Comparison of ENCODE assay signal across 14 cellular contexts in genomic region chr1:222898191-222898527, GRCh38.
DNase-seq lines count a peak whose midpoint lies in the region; ATAC-seq and TF ChIP-seq lines count a peak whose summit lies in the region.
"Had no signal": no experiment of that assay in that cellular context is flagged by ENCODE, and none has a peak within 500 bp of the region (broad histone marks: within the 10 kb centered on the region; RNA-seq: fewer than 3 reads in every experiment).

No MANE protein-coding gene starts in this region.

- DNase-seq in activated CD8-positive, alpha-beta memory T cell treated with anti-CD3 and anti-CD28 coated beads, Interleukin-2, amount 10 ng/mL, durations not matched to agents 7 days and 5 days: no peak
- DNase-seq in activated CD8-positive, alpha-beta memory T cell treated with anti-CD3 and anti-CD28 coated beads, Interleukin-2, amount 50 U/mL, for 48 hours: no peak
- DNase-seq in iris pigment epithelial cell (ENCODE audit: low read depth) (peak; percentile 28), SIG-M5 (lab: John Stamatoyannopoulos, UW) (no peak), HPDE6-E6E7 (ENCODE audit: extremely low spot score) (no peak)
- DNase-seq in stimulated activated naive B cell treated with anti-CD40 and anti-IgM and Interleukin-4, amounts not matched to agents 10 μg/mL and 1 μg/mL and 100 μg/mL, for 72 hours: no peak
- DNase-seq: activated effector memory CD4-positive, alpha-beta T cell treated with anti-CD3 and anti-CD28 coated beads, Interleukin-2, amount 50 U/mL, for 16 hours; effector CD8-positive, alpha-beta T cell; GDM1; NCI-H748 treated with DMSO at 0.1 percent for 48 hours; T1000 had no signal

- H3K27me3 Mint-ChIP-seq in activated CD8-positive, alpha-beta memory T cell treated with anti-CD3 and anti-CD28 coated beads, Interleukin-2, amount 10 ng/mL, durations not matched to agents 7 days and 5 days: no peaks in the 10 kb centered on the region
- H3K27me3 Mint-ChIP-seq in stimulated activated naive B cell treated with anti-CD40 and anti-IgM and Interleukin-4, amounts not matched to agents 10 μg/mL and 1 μg/mL and 100 μg/mL, for 72 hours: no peaks in the 10 kb centered on the region

- peaks cover 2% of the 10 kb centered on the region for H3K36me3 Mint-ChIP-seq in activated CD8-positive, alpha-beta memory T cell treated with anti-CD3 and anti-CD28 coated beads, Interleukin-2, amount 10 ng/mL, durations not matched to agents 7 days and 5 days
- H3K36me3 Mint-ChIP-seq in stimulated activated naive B cell treated with anti-CD40 and anti-IgM and Interleukin-4, amounts not matched to agents 10 μg/mL and 1 μg/mL and 100 μg/mL, for 72 hours: peaks cover 11 to 22% of the 10 kb centered on the region in 2 donors

- CTCF ChIA-PET in activated CD8-positive, alpha-beta memory T cell treated with anti-CD3 and anti-CD28 coated beads, Interleukin-2, amount 10 ng/mL, durations not matched to agents 7 days and 5 days (lab: Charles Lee): no interaction called here

- H3K9me3 Mint-ChIP-seq in activated CD8-positive, alpha-beta memory T cell treated with anti-CD3 and anti-CD28 coated beads, Interleukin-2, amount 10 ng/mL, durations not matched to agents 7 days and 5 days (ENCODE audit: low read depth): no peaks in the 10 kb centered on the region
- peaks cover 1 to 5% of the 10 kb centered on the region in 2 donors for H3K9me3 Mint-ChIP-seq in stimulated activated naive B cell treated with anti-CD40 and anti-IgM and Interleukin-4, amounts not matched to agents 10 μg/mL and 1 μg/mL and 100 μg/mL, for 72 hours

- TF ChIP-seq CTCF in WI38 (IDR thresholded peaks at IDR 0.05; ENCODE audit: low read depth, low read length): no peak

- H3K4me1 Mint-ChIP-seq in activated CD8-positive, alpha-beta memory T cell treated with anti-CD3 and anti-CD28 coated beads, Interleukin-2, amount 10 ng/mL, durations not matched to agents 7 days and 5 days: peaks cover 8% of the 10 kb centered on the region
- peaks cover 8 to 13% of the 10 kb centered on the region in 2 donors for H3K4me1 Mint-ChIP-seq in stimulated activated naive B cell treated with anti-CD40 and anti-IgM and Interleukin-4, amounts not matched to agents 10 μg/mL and 1 μg/mL and 100 μg/mL, for 72 hours

- peak overlapping the region; percentile 33 for H3K4me3 ChIP-seq in WI38 (ENCODE audit: low read depth, low read length)
- H3K4me3 ChIP-seq: GM23338 had no signal

- no peak overlapping the region for H3K27ac Mint-ChIP-seq in activated CD8-positive, alpha-beta memory T cell treated with anti-CD3 and anti-CD28 coated beads, Interleukin-2, amount 10 ng/mL, durations not matched to agents 7 days and 5 days
- peak overlapping the region; percentile 20 for H3K27ac Mint-ChIP-seq in stimulated activated naive B cell treated with anti-CD40 and anti-IgM and Interleukin-4, amounts not matched to agents 10 μg/mL and 1 μg/mL and 100 μg/mL, for 72 hours
- H3K27ac Mint-ChIP-seq: GM23338 had no signal

- peak overlapping the region; percentile 37 for H3K4me3 Mint-ChIP-seq in activated CD8-positive, alpha-beta memory T cell treated with anti-CD3 and anti-CD28 coated beads, Interleukin-2, amount 10 ng/mL, durations not matched to agents 7 days and 5 days
- no peak overlapping the region for H3K4me3 Mint-ChIP-seq in stimulated activated naive B cell treated with anti-CD40 and anti-IgM and Interleukin-4, amounts not matched to agents 10 μg/mL and 1 μg/mL and 100 μg/mL, for 72 hours
- H3K4me3 Mint-ChIP-seq: GM23338 had no signal

- ATAC-seq in activated CD8-positive, alpha-beta memory T cell treated with anti-CD3 and anti-CD28 coated beads, Interleukin-2, amount 10 ng/mL, durations not matched to agents 7 days and 5 days: no peak
- no peak for ATAC-seq in stimulated activated naive B cell treated with anti-CD40 and anti-IgM and Interleukin-4, amounts not matched to agents 10 μg/mL and 1 μg/mL and 100 μg/mL, for 72 hours (replicated peaks)
- no peak for ATAC-seq in HG03457 (IDR thresholded peaks at IDR 0.05; ENCODE audit: unreplicated experiment)
- ATAC-seq: GM23338 had no signal
